ENCODE assay signal across 9 cellular contexts in genomic region chr22:40535189-40535512, GRCh38.
DNase-seq lines count a peak whose midpoint lies in the region; ATAC-seq, FAIRE-seq and TF ChIP-seq lines count a peak whose summit lies in the region.
"Had no signal": no experiment of that assay in that cellular context is flagged by ENCODE, and none has a peak within 500 bp of the region (broad histone marks: within the 10 kb centered on the region; RNA-seq: fewer than 3 reads in every experiment).

No MANE protein-coding gene starts in this region.

- peak overlapping the region; percentile 77 for H3K27ac Mint-ChIP-seq in activated naive CD8-positive, alpha-beta T cell treated with anti-CD3 and anti-CD28 coated beads for 36 hours
- H3K27ac Mint-ChIP-seq in mesothelial cell of epicardium: peak overlapping the region; percentile 98

- intact Hi-C loops in heart right ventricle (cut with DNase I): loop anchor here in 1 of 10 donors (10.0 kb wide), 1 partner anchor 50 kb away; no protein-coding TSS in a partner anchor
- intact Hi-C loops in uterus (cut with DNase I; ENCODE audit: low total_unique reads): no loop called here

- H3K4me3 ChIP-seq in cardiac muscle cell (no peak overlapping the region), heart right ventricle (no peak overlapping the region), uterus (no peak overlapping the region), foreskin fibroblast (ENCODE audit: low read depth in 1 of 2, low read length in 2 of 2) (no peak overlapping the region)
- H3K4me3 ChIP-seq: lung had no signal

- no peak for ATAC-seq in heart right ventricle

- no peak for TF ChIP-seq POLR2A in uterus (IDR thresholded peaks at IDR 0.05)

- H3K36me3 ChIP-seq in cardiac muscle cell: no peaks in the 10 kb centered on the region
- no peaks in the 10 kb centered on the region for H3K36me3 ChIP-seq in heart right ventricle
- no peaks in the 10 kb centered on the region for H3K36me3 ChIP-seq in uterus

- H3K4me1 ChIP-seq in cardiac muscle cell (ENCODE audit: low read depth) (peaks cover 35% of the 10 kb centered on the region), heart right ventricle (peaks cover 11 to 50% (median 45%) of the 10 kb centered on the region in 9 donors), uterus (peaks cover 4 to 14% of the 10 kb centered on the region in 2 donors)

- no peaks in the 10 kb centered on the region for H3K27me3 Mint-ChIP-seq in activated naive CD8-positive, alpha-beta T cell treated with anti-CD3 and anti-CD28 coated beads for 36 hours
- no peaks in the 10 kb centered on the region for H3K27me3 Mint-ChIP-seq in mesothelial cell of epicardium (ENCODE audit: low read depth)

- FAIRE-seq in urothelium cell line (lab: Jason Lieb, UNC): no peak

- TF ChIP-seq CTCF in cardiac muscle cell (IDR thresholded peaks at IDR 0.05; ENCODE audit: low read depth, low read length) (no peak), heart right ventricle (IDR thresholded peaks at IDR 0.05) (no peak), mesothelial cell of epicardium (IDR thresholded peaks at IDR 0.05; ENCODE audit: unreplicated experiment) (no peak), uterus (IDR thresholded peaks at IDR 0.05) (no peak), foreskin fibroblast (IDR thresholded peaks at IDR 0.05; ENCODE audit: low read depth, low read length) (no peak)

- H3K27ac ChIP-seq in cardiac muscle cell (peak overlapping the region; percentile 73), heart right ventricle (peak overlapping the region in 5 of 10 donors; percentile 12 to 64 (median 59)), uterus (peak overlapping the region; percentile 80 to 82)

- DNase-seq in cardiac muscle cell (ENCODE audit: low read depth in 1 of 2, low spot score in 1 of 2): no peak
- no peak for DNase-seq in heart right ventricle
- no peak for DNase-seq in activated naive CD8-positive, alpha-beta T cell treated with anti-CD3 and anti-CD28 coated beads for 36 hours
- no peak for DNase-seq in mesothelial cell of epicardium (ENCODE audit: low spot score in 2 of 2, unreplicated experiment in 2 of 2)
- DNase-seq in uterus: no peak
- no peak for DNase-seq in inferior parietal cortex (ENCODE audit: extremely low spot score)
- DNase-seq in urothelium cell line (ENCODE audit: low spot score): no peak
- no peak for DNase-seq in foreskin fibroblast

- H3K9me3 ChIP-seq in cardiac muscle cell (ENCODE audit: low read depth) (no peaks in the 10 kb centered on the region), heart right ventricle (no peaks in the 10 kb centered on the region), uterus (no peaks in the 10 kb centered on the region)

- H3K4me3 Mint-ChIP-seq in activated naive CD8-positive, alpha-beta T cell treated with anti-CD3 and anti-CD28 coated beads for 36 hours: no peak overlapping the region
- H3K4me3 Mint-ChIP-seq in mesothelial cell of epicardium: peak overlapping the region; percentile 69

- H3K36me3 Mint-ChIP-seq in activated naive CD8-positive, alpha-beta T cell treated with anti-CD3 and anti-CD28 coated beads for 36 hours: peaks cover 7% of the 10 kb centered on the region
- H3K36me3 Mint-ChIP-seq in mesothelial cell of epicardium: peaks cover 4% of the 10 kb centered on the region

- no peaks in the 10 kb centered on the region for H3K9me3 Mint-ChIP-seq in activated naive CD8-positive, alpha-beta T cell treated with anti-CD3 and anti-CD28 coated beads for 36 hours
- H3K9me3 Mint-ChIP-seq in mesothelial cell of epicardium: no peaks in the 10 kb centered on the region

- WGBS in heart right ventricle, 2 donors: 69 to 81% methylated on average over 2 of the region's 2 CpGs

- H3K27me3 ChIP-seq in cardiac muscle cell (no peaks in the 10 kb centered on the region), heart right ventricle (no peaks in the 10 kb centered on the region), uterus (no peaks in the 10 kb centered on the region)

- H3K4me1 Mint-ChIP-seq in activated naive CD8-positive, alpha-beta T cell treated with anti-CD3 and anti-CD28 coated beads for 36 hours: peaks cover 50% of the 10 kb centered on the region
- H3K4me1 Mint-ChIP-seq in mesothelial cell of epicardium: peaks cover 47% of the 10 kb centered on the region
